15 cellular contexts compared by ENCODE assay signal in the genomic region with DNA sequence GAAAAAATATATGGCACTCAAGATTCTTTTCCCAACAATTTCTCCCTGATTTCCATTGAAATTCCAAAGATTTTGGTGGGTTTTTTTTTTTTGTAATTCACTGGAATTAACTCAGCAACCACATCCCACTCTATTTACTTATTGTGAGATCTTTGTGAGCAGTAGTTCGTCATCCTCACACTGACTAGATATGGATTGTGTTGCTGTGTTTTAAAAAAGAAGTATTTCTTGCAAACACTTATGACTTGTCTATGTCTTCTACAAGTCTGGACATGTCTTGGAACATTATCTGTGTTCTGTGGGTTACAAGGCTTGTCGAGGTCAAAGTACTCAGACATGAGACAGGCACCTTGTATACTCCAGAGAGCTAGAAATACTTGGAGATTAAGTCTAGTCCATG. TPM values are rescaled to one million over a fixed set of nuclear protein-coding genes. Genes with fewer than 3 reads are reported as not detected.
DNase-seq lines count a peak whose midpoint lies in the region; ATAC-seq, FAIRE-seq and TF ChIP-seq lines count a peak whose summit lies in the region.
"Had no signal": no experiment of that assay in that cellular context is flagged by ENCODE, and none has a peak within 500 bp of the region (broad histone marks: within the 10 kb centered on the region; RNA-seq: fewer than 3 reads in every experiment).

No MANE protein-coding gene starts in this region.

- TF ChIP-seq CTCF in RWPE1 (conservative IDR thresholded peaks at IDR 0.05; ENCODE audit: low read depth) (no peak), fibroblast of villous mesenchyme (IDR thresholded peaks at IDR 0.05; ENCODE audit: insufficient read depth, low read depth, low read length) (no peak)

- CTCF ChIA-PET in RWPE1 (lab: Yijun Ruan, JAX): interaction anchor here (0.6 kb wide), 1 partner anchor 478 kb away, joined by 5 read pairs; no protein-coding TSS in a partner anchor

- peak; percentile 64 for FAIRE-seq in GM18507 (lab: Jason Lieb, UNC)

- H3K4me3 ChIP-seq in fibroblast of villous mesenchyme (ENCODE audit: low read depth, low read length): no peak overlapping the region
- H3K4me3 ChIP-seq: GM23248, lower lobe of right lung had no signal

- peak; percentile 57 for ATAC-seq in HG02763 (IDR thresholded peaks at IDR 0.05; ENCODE audit: unreplicated experiment)
- ATAC-seq: activated naive CD8-positive, alpha-beta T cell treated with anti-CD3 and anti-CD28 coated beads, Interleukin-2, amount 50 U/mL, for 24 hours; lower lobe of right lung; Panc1; stimulated activated effector memory CD8-positive, alpha-beta T cell treated with anti-CD3 and anti-CD28 coated beads, Interleukin-12 subunit alpha, Interleukin-12 subunit beta, amount 100 ng/mL, for 72 hours had no signal

- no peak overlapping the region for H3K27ac ChIP-seq in RWPE1
- H3K27ac ChIP-seq: GM23248, lower lobe of right lung had no signal

- POLR2A ChIA-PET in RWPE1 (lab: Yijun Ruan, JAX; ENCODE audit: low non-redundant PET): no interaction called here

- no peak for DNase-seq in GM18507 (ENCODE audit: extremely low spot score, insufficient read length, low read depth)
- peak; percentile 68 for DNase-seq in RWPE1 (ENCODE audit: low spot score)
- peak; percentile 96 for DNase-seq in fibroblast of villous mesenchyme (ENCODE audit: low read depth)
- no peak for DNase-seq in NCI-H2171 treated with DMSO at 0.1 percent for 48 hours (lab: John Stamatoyannopoulos, UW)
- DNase-seq in cerebellum (ENCODE audit: low spot score): no peak
- DNase-seq in SW480 (ENCODE audit: low spot score): no peak
- no peak for DNase-seq in amygdala (lab: John Stamatoyannopoulos, UW)
- DNase-seq: activated naive CD8-positive, alpha-beta T cell treated with anti-CD3 and anti-CD28 coated beads, Interleukin-2, amount 50 U/mL, for 24 hours; BE2C; GM23248; hippocampal formation; lower lobe of right lung had no signal

RNA-seq across cellular contexts. Expression of gene TENT5A, which starts 7.3 kb away (rescaled TPM):
- total RNA-seq in fibroblast of villous mesenchyme (21.6 and 22.9 TPM in 2 replicates), cerebellum (8.1 TPM)

Comparison
In these comparisons a context has a peak if more than half of its experiments do, and no peak if none do; other contexts are left out.
1. DNase-seq: peak in RWPE1 (single experiment) and fibroblast of villous mesenchyme (single experiment); none in GM18507 (single experiment), NCI-H2171 treated with DMSO at 0.1 percent for 48 hours (single experiment), cerebellum (single experiment), SW480 (single experiment) and amygdala (0 of 56).